In the genomic region with DNA sequence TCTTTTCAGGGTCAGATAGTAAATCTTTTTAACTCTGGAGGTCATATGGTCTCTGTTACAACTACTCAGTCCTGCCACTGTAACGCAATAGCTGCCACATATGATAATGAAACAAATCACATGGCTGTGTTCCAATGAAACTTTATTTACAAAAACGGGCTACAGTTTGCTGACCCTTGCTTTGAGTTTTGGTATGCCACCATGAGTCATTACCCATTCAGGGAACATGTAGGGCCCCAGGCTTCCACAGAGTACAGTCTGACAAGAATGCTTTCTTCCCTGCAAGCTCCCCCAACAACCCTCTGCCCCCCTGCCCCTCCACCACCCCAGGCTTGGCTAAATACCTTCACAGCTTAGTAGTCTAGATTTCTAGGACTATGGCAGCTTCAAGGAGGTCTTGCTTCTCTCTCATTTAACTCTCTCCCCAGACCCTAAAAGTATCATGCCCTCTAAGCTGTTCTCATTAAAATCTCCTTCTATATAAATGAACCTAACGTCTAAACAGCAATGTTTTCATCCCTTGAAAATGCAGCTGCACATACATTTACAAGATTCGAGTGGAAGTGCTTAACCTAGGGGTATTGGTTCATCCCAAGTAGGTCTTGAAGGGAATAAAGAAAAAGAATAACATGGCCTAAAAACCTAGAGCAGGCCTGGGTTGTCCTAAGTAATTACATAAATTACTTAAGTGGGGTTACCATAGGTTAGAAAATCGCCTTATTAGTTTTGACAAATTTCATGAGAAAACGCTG, we compare ENCODE assay signal across 1 cellular context.
TF ChIP-seq lines count a peak whose summit lies in the region.

No MANE protein-coding gene starts in this region.

TF ChIP-seq in SK-N-SH, 30 proteins besides CTCF, POLR2A, EP300 and RAD21 (continued from another document):
- TF ChIP-seq TEAD4 (IDR thresholded peaks at IDR 0.05; ENCODE audit: borderline replicate concordance, insufficient read depth): 0 out of 2 replicates have a peak, but pooled peaks have one; percentile 66
- peak; percentile 8; the same call in 1 of the 2 replicates for TF ChIP-seq MEF2A (IDR thresholded peaks at IDR 0.05; ENCODE audit: borderline replicate concordance, low read depth)
- no peak for TF ChIP-seq EZH2phosphoT487 (IDR thresholded peaks at IDR 0.05; ENCODE audit: borderline replicate concordance, low read depth)
- TF ChIP-seq FOSL2 (IDR thresholded peaks at IDR 0.05; ENCODE audit: borderline replicate concordance, low read depth): peak; percentile 81
- peak; percentile 59 for TF ChIP-seq RXRA (IDR thresholded peaks at IDR 0.05; ENCODE audit: borderline replicate concordance, low read depth)
- TF ChIP-seq NFIC (IDR thresholded peaks at IDR 0.05; ENCODE audit: borderline replicate concordance): peak; percentile 73
